ENCODE assay signal across 16 cellular contexts in genomic region chr12:92124708-92125067, GRCh38. TPM values are rescaled to one million over a fixed set of nuclear protein-coding genes. Genes with fewer than 3 reads are reported as not detected.
DNase-seq lines count a peak whose midpoint lies in the region; ATAC-seq and TF ChIP-seq lines count a peak whose summit lies in the region.
"Had no signal": no experiment of that assay in that cellular context is flagged by ENCODE, and none has a peak within 500 bp of the region (broad histone marks: within the 10 kb centered on the region; RNA-seq: fewer than 3 reads in every experiment).

No MANE protein-coding gene starts in this region.

- DNase-seq in activated CD4-positive, CD25-positive, alpha-beta regulatory T cell (lab: John Stamatoyannopoulos, UW): no peak
- no peak for DNase-seq in activated CD8-positive, alpha-beta T cell treated with anti-CD3 and anti-CD28 coated beads for 36 hours
- DNase-seq in natural killer cell (no peak), SK-N-DZ (ENCODE audit: low spot score) (no peak)
- DNase-seq: activated CD8-positive, alpha-beta memory T cell treated with anti-CD3 and anti-CD28 coated beads for 24 hours; Caco-2; H9; mesendoderm; NCI-H187; NCI-H510A; nucleus accumbens; PC-9 had no signal

- H3K9me3 Mint-ChIP-seq in activated CD8-positive, alpha-beta T cell treated with anti-CD3 and anti-CD28 coated beads for 36 hours: peaks cover 11% of the 10 kb centered on the region
- peaks cover 2 to 8% of the 10 kb centered on the region in 2 donors for H3K9me3 Mint-ChIP-seq in natural killer cell

- H3K36me3 Mint-ChIP-seq in activated CD8-positive, alpha-beta T cell treated with anti-CD3 and anti-CD28 coated beads for 36 hours (ENCODE audit: low read depth): peaks cover 65% of the 10 kb centered on the region
- H3K36me3 Mint-ChIP-seq in natural killer cell: peaks cover 7% of the 10 kb centered on the region

- CTCF ChIA-PET in activated CD8-positive, alpha-beta T cell treated with anti-CD3 and anti-CD28 coated beads for 36 hours (lab: Charles Lee): no interaction called here

- POLR2A ChIA-PET in activated CD8-positive, alpha-beta T cell treated with anti-CD3 and anti-CD28 coated beads for 36 hours (lab: Charles Lee): interaction anchor here (0.8 to 3.5 kb wide), 6 partner anchors 10 to 21 kb away, joined by 3 to 16 read pairs (median 4); partner anchors contain the start of gene BTG1

- no peaks in the 10 kb centered on the region for H3K27me3 Mint-ChIP-seq in activated CD8-positive, alpha-beta T cell treated with anti-CD3 and anti-CD28 coated beads for 36 hours
- H3K27me3 Mint-ChIP-seq in natural killer cell (ENCODE audit: low read depth in 2 of 2): no peaks in the 10 kb centered on the region

- peaks cover 58% of the 10 kb centered on the region for H3K4me1 Mint-ChIP-seq in activated CD8-positive, alpha-beta T cell treated with anti-CD3 and anti-CD28 coated beads for 36 hours (ENCODE audit: low read depth)
- peaks cover 51 to 61% of the 10 kb centered on the region in 2 donors for H3K4me1 Mint-ChIP-seq in natural killer cell

- intact Hi-C loops in activated CD8-positive, alpha-beta T cell treated with anti-CD3 and anti-CD28 coated beads for 36 hours (cut with micrococcal nuclease): no loop called here
- intact Hi-C loops in natural killer cell (cut with micrococcal nuclease): loop anchor here (2.0 kb wide), 1 partner anchor 16 kb away; no protein-coding TSS in a partner anchor

- peak overlapping the region; percentile 34 for H3K4me3 Mint-ChIP-seq in activated CD8-positive, alpha-beta T cell treated with anti-CD3 and anti-CD28 coated beads for 36 hours
- no peak overlapping the region for H3K4me3 Mint-ChIP-seq in natural killer cell
- H3K4me3 Mint-ChIP-seq: H9 had no signal

- ATAC-seq in activated CD4-positive, CD25-positive, alpha-beta regulatory T cell treated with anti-CD3 and anti-CD28 coated beads, Interleukin-2, amount 50 U/mL, for 24 hours: peak; percentile 45 to 74
- ATAC-seq in GM18909 (IDR thresholded peaks at IDR 0.05; ENCODE audit: poor library complexity, unreplicated experiment) (peak; percentile 26), natural killer cell (no peak), HG03378 (IDR thresholded peaks at IDR 0.05; ENCODE audit: unreplicated experiment) (no peak), GM21423 (IDR thresholded peaks at IDR 0.05; ENCODE audit: unreplicated experiment) (no peak)
- ATAC-seq in activated CD8-positive, alpha-beta T cell treated with anti-CD3 and anti-CD28 coated beads for 36 hours: peak; percentile 67

- H3K27ac Mint-ChIP-seq in activated CD8-positive, alpha-beta T cell treated with anti-CD3 and anti-CD28 coated beads for 36 hours: peak overlapping the region; percentile 84
- H3K27ac Mint-ChIP-seq in natural killer cell: peak overlapping the region; percentile 6 to 56

- no peak for TF ChIP-seq CTCF in activated CD8-positive, alpha-beta T cell treated with anti-CD3 and anti-CD28 coated beads for 36 hours (IDR thresholded peaks at IDR 0.05)
- no peak for TF ChIP-seq CTCF in natural killer cell (IDR thresholded peaks at IDR 0.05)

RNA-seq across cellular contexts. Expression of gene BTG1, which starts 21.0 kb away (rescaled TPM):
- total RNA-seq in activated CD8-positive, alpha-beta T cell treated with anti-CD3 and anti-CD28 coated beads for 36 hours: 100 to 1,000 TPM; 197 to 200 TPM
- total RNA-seq in natural killer cell: 1,000 to 10,000 TPM in 1 of 3 donors, 100 to 1,000 TPM in 2; 801 to 1,037 (median 830) TPM
- polyA plus RNA-seq in SK-N-DZ (2014; cell fraction: cytosol; rRNA removed): 7.6 and 11.3 TPM in 2 replicates
- 8.0 and 12.6 TPM in 2 replicates for polyA plus RNA-seq in SK-N-DZ (2014; cell fraction: nucleus; rRNA removed)

Comparison
In these comparisons a context has a peak if more than half of its experiments do, and no peak if none do; other contexts are left out.
1. ATAC-seq: peak in activated CD4-positive, CD25-positive, alpha-beta regulatory T cell treated with anti-CD3 and anti-CD28 coated beads, Interleukin-2, amount 50 U/mL, for 24 hours (2 of 2), GM18909 (single experiment) and activated CD8-positive, alpha-beta T cell treated with anti-CD3 and anti-CD28 coated beads for 36 hours (single experiment); none in natural killer cell (0 of 3), HG03378 (single experiment) and GM21423 (single experiment).